9 cellular contexts compared by ENCODE assay signal in genomic region chr14:38210587-38211257, GRCh38. TPM values are rescaled to one million over a fixed set of nuclear protein-coding genes. Genes with fewer than 3 reads are reported as not detected.
A peak's percentile ranks its signal among the peaks of the same experiment; 100 is the strongest.
DNase-seq lines count a peak whose midpoint lies in the region; ATAC-seq and TF ChIP-seq lines count a peak whose summit lies in the region.
"Had no signal": no experiment of that assay in that cellular context is flagged by ENCODE, and none has a peak within 500 bp of the region (broad histone marks: within the 10 kb centered on the region; RNA-seq: fewer than 3 reads in every experiment).

No MANE protein-coding gene starts in this region.

- H3K27me3 ChIP-seq in upper lobe of left lung, result peaks cover 0 to 21% (median 6%) of the 10 kb centered on the region in 4 donors

- ATAC-seq in upper lobe of left lung (ENCODE audit: low FRiP score in 2 of 2) (peak in 1 of 2 donors; percentile 49), HG02610 (IDR thresholded peaks at IDR 0.05; ENCODE audit: unreplicated experiment) (no peak)

- peaks cover 13% of the 10 kb centered on the region for H3K4me1 Mint-ChIP-seq in activated CD4-positive, alpha-beta T cell treated with anti-CD3 and anti-CD28 coated beads, Interleukin-2, amount 10 ng/mL, durations not matched to agents 7 days and 5 days
- H3K4me1 Mint-ChIP-seq in immature natural killer cell, result peaks cover 0 to 5% of the 10 kb centered on the region in 2 donors

- peaks cover 3% of the 10 kb centered on the region for H3K36me3 Mint-ChIP-seq in activated CD4-positive, alpha-beta T cell treated with anti-CD3 and anti-CD28 coated beads, Interleukin-2, amount 10 ng/mL, durations not matched to agents 7 days and 5 days (ENCODE audit: low read depth)
- H3K36me3 Mint-ChIP-seq in immature natural killer cell, result peaks cover 0 to 4% (median 4%) of the 10 kb centered on the region in 3 donors

- H3K9me3 Mint-ChIP-seq in activated CD4-positive, alpha-beta T cell treated with anti-CD3 and anti-CD28 coated beads, Interleukin-2, amount 10 ng/mL, durations not matched to agents 7 days and 5 days, result peaks cover 2% of the 10 kb centered on the region
- peaks cover 0 to 11% (median 0%) of the 10 kb centered on the region in 6 donors for H3K9me3 Mint-ChIP-seq in immature natural killer cell

- H3K27ac Mint-ChIP-seq in activated CD4-positive, alpha-beta T cell treated with anti-CD3 and anti-CD28 coated beads, Interleukin-2, amount 10 ng/mL, durations not matched to agents 7 days and 5 days, result peak overlapping the region; percentile 74
- H3K27ac Mint-ChIP-seq in immature natural killer cell, result no peak overlapping the region

- H3K36me3 ChIP-seq in mesodermal cell (ENCODE audit: control insufficient read depth, insufficient read depth, low read length) (no peaks in the 10 kb centered on the region), upper lobe of left lung (no peaks in the 10 kb centered on the region)

- no peak for TF ChIP-seq POLR2A in upper lobe of left lung (IDR thresholded peaks at IDR 0.05)

- CTCF ChIA-PET in activated CD4-positive, alpha-beta T cell treated with anti-CD3 and anti-CD28 coated beads, Interleukin-2, amount 10 ng/mL, durations not matched to agents 7 days and 5 days (lab: Charles Lee), result no interaction called here

- no peak for TF ChIP-seq EP300 in upper lobe of left lung (IDR thresholded peaks at IDR 0.05)

- POLR2A ChIA-PET in activated CD4-positive, alpha-beta T cell treated with anti-CD3 and anti-CD28 coated beads, Interleukin-2, amount 10 ng/mL, durations not matched to agents 7 days and 5 days (lab: Charles Lee), result no interaction called here

- TF ChIP-seq CTCF in epithelial cell of proximal tubule (conservative IDR thresholded peaks at IDR 0.05; ENCODE audit: low read depth, low read length), result peak; percentile 16
- no peak for TF ChIP-seq CTCF in upper lobe of left lung (IDR thresholded peaks at IDR 0.05)

- H3K9me3 ChIP-seq in mesodermal cell (ENCODE audit: control insufficient read depth, low read length) (no peaks in the 10 kb centered on the region), upper lobe of left lung (no peaks in the 10 kb centered on the region)

- H3K4me3 Mint-ChIP-seq in activated CD4-positive, alpha-beta T cell treated with anti-CD3 and anti-CD28 coated beads, Interleukin-2, amount 10 ng/mL, durations not matched to agents 7 days and 5 days, result no peak overlapping the region
- H3K4me3 Mint-ChIP-seq in immature natural killer cell, result peak overlapping the region in 1 of 5 donors; percentile 4

- H3K4me3 ChIP-seq in epithelial cell of proximal tubule (ENCODE audit: low read depth, low read length) (peak overlapping the region; percentile 17), mesodermal cell (ENCODE audit: extremely low read depth, insufficient read depth, low read length, poor library complexity, severe bottlenecking) (peak overlapping the region; percentile 24), upper lobe of left lung (peak overlapping the region; percentile 21 to 55 (median 46))

- H3K27ac ChIP-seq in mesodermal cell (ENCODE audit: low read depth, low read length, severe bottlenecking), result no peak overlapping the region
- peak overlapping the region; percentile 31 to 67 (median 54) for H3K27ac ChIP-seq in upper lobe of left lung

- H3K27me3 Mint-ChIP-seq in activated CD4-positive, alpha-beta T cell treated with anti-CD3 and anti-CD28 coated beads, Interleukin-2, amount 10 ng/mL, durations not matched to agents 7 days and 5 days, result peaks cover 74% of the 10 kb centered on the region
- peaks cover 21 to 38% (median 29%) of the 10 kb centered on the region in 3 donors for H3K27me3 Mint-ChIP-seq in immature natural killer cell (ENCODE audit: low read depth in 3 of 3)

- 7 to 8% methylated on average over 28 of the region's 33 CpGs for WGBS in mesodermal cell (ENCODE audit: insufficient coverage in 2 of 2), 2 experiments
- 2 to 7% methylated on average over 26 to 32 of the region's 33 CpGs for WGBS in upper lobe of left lung, 2 donors

- H3K4me1 ChIP-seq in mesodermal cell (ENCODE audit: control insufficient read depth, insufficient read depth, low read length, poor library complexity, severe bottlenecking), result peaks cover 6% of the 10 kb centered on the region
- peaks cover 0 to 41% (median 24%) of the 10 kb centered on the region in 4 donors for H3K4me1 ChIP-seq in upper lobe of left lung

- DNase-seq in activated CD4-positive, alpha-beta T cell treated with anti-CD3 and anti-CD28 coated beads, Interleukin-2, amount 10 ng/mL, durations not matched to agents 7 days and 5 days, result no peak
- no peak for DNase-seq in activated CD4-positive, alpha-beta T cell treated with anti-CD3 and anti-CD28 coated beads, Interleukin-2, amount 50 U/mL, for 4 hours
- DNase-seq in epithelial cell of proximal tubule (ENCODE audit: low read depth) (no peak), upper lobe of left lung (peak in 1 of 2 donors; percentile 74), immature natural killer cell (no peak)
- no peak for DNase-seq in stimulated activated CD4-positive, alpha-beta T cell treated with anti-CD3 and anti-CD28 coated beads, Interleukin-4, amount 100 ng/mL, for 4 hours

RNA-seq across cellular contexts. Expression of gene SSTR1, which starts 3.0 kb away (rescaled TPM):
- total RNA-seq in activated CD4-positive, alpha-beta T cell treated with anti-CD3 and anti-CD28 coated beads, Interleukin-2, amount 10 ng/mL, durations not matched to agents 7 days and 5 days, result not detected
- total RNA-seq in epithelial cell of proximal tubule, result 0.06 and 0.87 TPM in 2 replicates
- 5.7 TPM for polyA plus RNA-seq in mesodermal cell (2013, experiment 1 of 2)
- polyA plus RNA-seq in mesodermal cell (2013, experiment 2 of 2), result 5.3 TPM
- 10 to 100 TPM in 1 of 6 donors, 1 to 10 TPM in 4, under 1 TPM in 1; under 0.01 to 14.4 (median 3.1) TPM for total RNA-seq in upper lobe of left lung
- not detected for polyA plus RNA-seq in immature natural killer cell
- total RNA-seq: osteocyte had no signal

RNA-seq across cellular contexts. Expression of gene CLEC14A, which starts 45.2 kb away (rescaled TPM):
- total RNA-seq in activated CD4-positive, alpha-beta T cell treated with anti-CD3 and anti-CD28 coated beads, Interleukin-2, amount 10 ng/mL, durations not matched to agents 7 days and 5 days, result not detected
- total RNA-seq in epithelial cell of proximal tubule (0.43 TPM in 1 of 2 replicates, not detected in the other), upper lobe of left lung (100 to 1,000 TPM in 1 of 6 donors, 10 to 100 TPM in 5; 27.2 to 121 (median 53.3) TPM)
- polyA plus RNA-seq in mesodermal cell (2013, experiment 1 of 2), result 2.0 TPM
- polyA plus RNA-seq in mesodermal cell (2013, experiment 2 of 2), result 1.2 TPM
- not detected for polyA plus RNA-seq in immature natural killer cell
- total RNA-seq: osteocyte had no signal

Comparison
In these comparisons a context has a peak if more than half of its experiments do, and no peak if none do; other contexts are left out.
1. RNA of gene CLEC14A, which starts 45.2 kb away (total RNA-seq): 27.2 to 121 TPM in upper lobe of left lung; not detected in activated CD4-positive, alpha-beta T cell treated with anti-CD3 and anti-CD28 coated beads, Interleukin-2, amount 10 ng/mL, durations not matched to agents 7 days and 5 days and 0.43 TPM in epithelial cell of proximal tubule; every median in the first group is over 10 times any median in the second.
2. Peak in every context shown above with its lines, with median percentiles within 50 percentile points of each other: H3K4me3 ChIP-seq.